In the genomic region with DNA sequence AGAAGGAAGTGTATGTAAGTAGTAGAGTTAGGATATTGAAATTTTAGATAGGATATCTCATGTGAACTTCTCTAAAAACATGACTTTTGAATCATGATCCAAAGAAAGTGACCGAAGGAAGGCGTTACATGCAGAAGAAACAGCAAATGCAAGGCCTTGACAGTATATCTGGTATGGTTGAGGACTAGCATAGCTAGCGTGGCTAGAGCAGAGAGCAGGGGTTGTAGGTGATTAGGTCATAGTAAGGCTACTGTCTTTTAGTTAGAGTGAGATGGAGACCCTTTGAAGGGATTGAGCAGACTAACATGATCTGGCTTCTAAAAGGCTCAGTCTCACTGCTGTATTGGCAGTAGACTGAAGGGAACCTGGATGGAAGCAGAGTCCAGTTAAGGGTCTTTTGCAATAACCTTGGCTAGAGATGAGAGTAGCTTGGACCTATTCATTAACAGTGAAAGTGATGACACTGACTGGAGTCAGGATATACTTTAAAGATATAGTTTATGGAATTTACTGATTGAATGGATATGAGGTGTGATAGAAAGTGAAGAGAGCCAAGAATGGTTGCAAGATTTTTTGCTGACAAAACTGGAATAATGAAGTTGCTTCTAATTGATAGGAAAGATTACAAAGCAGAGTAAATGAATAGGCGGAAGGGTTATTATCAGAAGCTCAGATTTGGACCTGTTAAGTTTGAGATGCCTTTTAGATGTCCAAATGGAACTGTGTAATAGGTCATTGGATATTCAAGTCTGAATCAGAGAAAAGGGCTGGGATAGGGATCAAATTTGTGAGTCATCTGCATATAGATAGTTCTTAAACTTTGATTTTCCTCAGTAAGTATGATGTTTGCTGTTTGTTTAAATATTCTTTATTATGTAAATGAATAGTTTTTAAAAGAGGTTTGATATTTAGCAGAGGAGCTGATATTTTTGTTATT, we compare ENCODE assay signal across 19 cellular contexts. TPM values are rescaled to one million over a fixed set of nuclear protein-coding genes. Genes with fewer than 3 reads are reported as not detected.
A peak's percentile ranks its signal among the peaks of the same experiment; 100 is the strongest.
DNase-seq lines count a peak whose midpoint lies in the region; ATAC-seq, FAIRE-seq and TF ChIP-seq lines count a peak whose summit lies in the region.
"Had no signal": no experiment of that assay in that cellular context is flagged by ENCODE, and none has a peak within 500 bp of the region (broad histone marks: within the 10 kb centered on the region; RNA-seq: fewer than 3 reads in every experiment).

No MANE protein-coding gene starts in this region.

- ATAC-seq in HG03135 (IDR thresholded peaks at IDR 0.05; ENCODE audit: unreplicated experiment), result no peak
- ATAC-seq: activated naive CD4-positive, alpha-beta T cell treated with anti-CD3 and anti-CD28 coated beads, Interleukin-2, amount 50 U/mL, for 72 hours; GM23338 had no signal

- in situ Hi-C loops in brain microvascular endothelial cell (cut with HindIII; ENCODE audit: low pct_ligation_motif_present, low sequenced_read_pairs), result no loop called here

- H3K36me3 Mint-ChIP-seq in HFFc6 (ENCODE audit: low read depth), result peaks cover 45% of the 10 kb centered on the region

- H3K79me2 ChIP-seq in keratinocyte (ENCODE audit: control insufficient read depth, insufficient read depth, low read length), result no peaks in the 10 kb centered on the region

- POLR2A ChIA-PET in AG04450 (lab: Yijun Ruan, JAX), result no interaction called here

- no peaks in the 10 kb centered on the region for H3K9me1 ChIP-seq in keratinocyte (ENCODE audit: control insufficient read depth, extremely low read depth, insufficient read depth, low read length)

- H3K36me3 ChIP-seq in brain microvascular endothelial cell (replicated peaks) (no peaks in the 10 kb centered on the region), keratinocyte (ENCODE audit: control insufficient read depth in 2 of 2, extremely low read depth in 1 of 2, insufficient read depth in 2 of 2, low read length in 2 of 2) (peaks cover 0 to 3% of the 10 kb centered on the region in 2 experiments)
- H3K36me3 ChIP-seq: prostate gland, uterus, WERI-Rb-1 had no signal

- peak overlapping the region; percentile 41 for H3K4me3 Mint-ChIP-seq in HFFc6
- H3K4me3 Mint-ChIP-seq: GM23338 had no signal

- no peak for TF ChIP-seq CTCF in AG04450 (IDR thresholded peaks at IDR 0.05; ENCODE audit: low read depth, low read length)
- TF ChIP-seq CTCF in HFFc6 (IDR thresholded peaks at IDR 0.05), result no peak
- no peak for TF ChIP-seq CTCF in brain microvascular endothelial cell (IDR thresholded peaks at IDR 0.05; ENCODE audit: low read depth, low read length, missing control alignments)
- no peak for TF ChIP-seq CTCF in keratinocyte (optimal IDR thresholded peaks at IDR 0.05 in 1 of 3, IDR thresholded peaks at IDR 0.05 in 1 of 3, conservative IDR thresholded peaks at IDR 0.05 in 1 of 3; ENCODE audit: extremely low read depth in 1 of 3, insufficient read depth in 2 of 3, low read length in 3 of 3)

- H3K9me3 ChIP-seq in AG04450 (ENCODE audit: control insufficient read depth, insufficient read depth, low read length), result peaks cover 3% of the 10 kb centered on the region; the same call in 1 of the 2 replicates
- H3K9me3 ChIP-seq in keratinocyte (ENCODE audit: control insufficient read depth, low read depth, low read length), result no peaks in the 10 kb centered on the region
- H3K9me3 ChIP-seq: prostate gland, uterus had no signal

- H3K9ac ChIP-seq in keratinocyte (ENCODE audit: control insufficient read depth, extremely low read depth, insufficient read depth, low read length), result no peak overlapping the region
- H3K9ac ChIP-seq: BLaER1 had no signal

- peaks cover 7% of the 10 kb centered on the region; the same call in 1 of the 2 replicates for H3K9me3 Mint-ChIP-seq in HFFc6
- H3K9me3 Mint-ChIP-seq: GM23338 had no signal

- H4K20me1 ChIP-seq in keratinocyte (ENCODE audit: control insufficient read depth, extremely low read depth, insufficient read depth, low read length), result no peaks in the 10 kb centered on the region
- H4K20me1 ChIP-seq: BLaER1 had no signal

- FAIRE-seq in keratinocyte (lab: Jason Lieb, UNC), result peak; percentile 68
- FAIRE-seq: frontal cortex had no signal

- CTCF ChIA-PET in AG04450 (lab: Charles Lee), result interaction anchor here (1.0 kb wide), 1 partner anchor 9 kb away, joined by 4 read pairs; no protein-coding TSS in a partner anchor

- H2AFZ ChIP-seq in keratinocyte (ENCODE audit: control insufficient read depth, low read length), result no peak overlapping the region
- H2AFZ ChIP-seq: GM23338 had no signal

- H3K4me3 ChIP-seq in AG04450 (ENCODE audit: low read depth, low read length), result no peak overlapping the region
- no peak overlapping the region for H3K4me3 ChIP-seq in brain microvascular endothelial cell (ENCODE audit: low read depth, low read length)
- no peak overlapping the region for H3K4me3 ChIP-seq in keratinocyte (ENCODE audit: control insufficient read depth in 2 of 3, extremely low read depth in 1 of 3, insufficient read depth in 2 of 3, low read depth in 1 of 3, low read length in 3 of 3)
- H3K4me3 ChIP-seq: BLaER1, GM23338, prostate gland, uterus had no signal

- peak overlapping the region; percentile 92 for H3K27ac Mint-ChIP-seq in HFFc6
- H3K27ac Mint-ChIP-seq: GM23338 had no signal

- H3K27ac ChIP-seq in AG04450 (ENCODE audit: low read depth, low read length) (peak overlapping the region; percentile 62), brain microvascular endothelial cell (peak overlapping the region; percentile 55), keratinocyte (ENCODE audit: control insufficient read depth, insufficient read depth, low read length) (peak overlapping the region; percentile 43)
- H3K27ac ChIP-seq: BLaER1, WERI-Rb-1 had no signal

- H3K4me2 ChIP-seq in keratinocyte (ENCODE audit: control insufficient read depth, extremely low read depth, insufficient read depth, low read depth, low read length), result peak overlapping the region; percentile 26
- H3K4me2 ChIP-seq: GM23338 had no signal

- H3K4me1 ChIP-seq in keratinocyte (ENCODE audit: control insufficient read depth, extremely low read depth, insufficient read depth, low read length), result peaks cover 29% of the 10 kb centered on the region
- H3K4me1 ChIP-seq: uterus had no signal

- H3K27me3 ChIP-seq in AG04450 (ENCODE audit: control insufficient read depth, insufficient read depth, low read length) (no peaks in the 10 kb centered on the region), brain microvascular endothelial cell (replicated peaks) (no peaks in the 10 kb centered on the region), keratinocyte (ENCODE audit: control insufficient read depth, extremely low read depth, insufficient read depth, low read length) (no peaks in the 10 kb centered on the region)
- H3K27me3 ChIP-seq: BLaER1, uterus had no signal

- DNase-seq in AG04450 (ENCODE audit: low read depth, low spot score) (no peak), HFFc6 (peak; percentile 33), brain microvascular endothelial cell (no peak), keratinocyte (ENCODE audit: low read depth, low spot score) (no peak), DMS114 treated with DMSO at 0.1 percent for 48 hours (lab: John Stamatoyannopoulos, UW; ENCODE audit: unreplicated experiment) (no peak), activated gamma-delta T cell (lab: John Stamatoyannopoulos, UW) (no peak), mucosa of gallbladder (ENCODE audit: low spot score) (no peak)
- DNase-seq: islet precursor cell; NCI-H2029; NCI-H774; stimulated activated CD4-positive, alpha-beta T cell treated with anti-CD3 and anti-CD28 coated beads, Interleukin-2, amount 100 ng/mL, for 48 hours; uterus; WERI-Rb-1 had no signal

- dilution Hi-C loops in keratinocyte (cut with MboI; ENCODE audit: extremely low pct_ligation_motif_present, low sequenced_read_pairs), result no loop called here

- H3K4me1 Mint-ChIP-seq in HFFc6 (ENCODE audit: low read depth), result peaks cover 51% of the 10 kb centered on the region

- H3K27me3 Mint-ChIP-seq in HFFc6 (ENCODE audit: insufficient read depth), result no peaks in the 10 kb centered on the region; the same call in 1 of the 2 replicates

RNA-seq across cellular contexts. Expression of gene MRPL1, which starts 59.8 kb away (rescaled TPM):
- polyA plus RNA-seq in AG04450 (2011; rRNA removed), result 30.9 and 49.9 TPM in 2 replicates
- polyA minus RNA-seq in AG04450 (2011; rRNA and poly(A)+ RNA removed), result 4.9 and 9.3 TPM in 2 replicates
- 10 to 100 TPM; 29.2 to 48.8 (median 45.1) TPM for total RNA-seq in HFFc6 (2021; fragmentation: NEBNext Ultra II Directional; extraction: Animal tissue kit (Norgen Biotek cat#: 25700))
- 30.7 to 71.4 TPM (median 31.6 TPM) in 3 replicates for polyA plus RNA-seq in keratinocyte
- 10.2 TPM for polyA plus RNA-seq in keratinocyte (2011; ENCODE audit: low read depth)
- polyA plus RNA-seq in keratinocyte (2011; cell fraction: cytosol; rRNA removed), result 32.6 and 45.4 TPM in 2 replicates
- polyA plus RNA-seq in keratinocyte (2011; cell fraction: nucleus; rRNA removed), result 18.6 and 32.0 TPM in 2 replicates
- polyA plus RNA-seq in keratinocyte (2012; ENCODE audit: low replicate concordance), result 20.1 and 35.7 TPM in 2 replicates
- polyA minus RNA-seq in keratinocyte, result 2.2 to 14.3 TPM (median 6.2 TPM) in 3 replicates
- polyA minus RNA-seq in keratinocyte (2011; cell fraction: cytosol; rRNA and poly(A)+ RNA removed), result 13.6 TPM
- polyA minus RNA-seq in keratinocyte (2011; cell fraction: nucleus; rRNA and poly(A)+ RNA removed), result 2.4 and 10.4 TPM in 2 replicates
- 22.1 TPM for total RNA-seq in mucosa of gallbladder
